Comparison of ENCODE assay signal across 8 cellular contexts in genomic region chr15:63502137-63502801, GRCh38. TPM values are rescaled to one million over a fixed set of nuclear protein-coding genes. Genes with fewer than 3 reads are reported as not detected.
DNase-seq lines count a peak whose midpoint lies in the region; FAIRE-seq and TF ChIP-seq lines count a peak whose summit lies in the region.

No MANE protein-coding gene starts in this region.

- H3K9me3 ChIP-seq in OCI-LY3 (ENCODE audit: insufficient read depth, low read length), result no peaks in the 10 kb centered on the region
- no peaks in the 10 kb centered on the region for H3K9me3 ChIP-seq in H1 (ENCODE audit: insufficient read depth in 2 of 2, low read depth in 1 of 2, low read length in 1 of 2)
- H3K9me3 ChIP-seq in parathyroid adenoma (ENCODE audit: control insufficient read depth, low read length), result no peaks in the 10 kb centered on the region

- no peak for TF ChIP-seq POLR2A in H1 (IDR thresholded peaks at IDR 0.05; ENCODE audit: control extremely low read depth in 1 of 2, low read depth in 2 of 2, low read length in 2 of 2)

- no peak overlapping the region for H2BK15ac ChIP-seq in H1 (ENCODE audit: low read length)

- H3K36me3 ChIP-seq in OCI-LY3 (replicated peaks; ENCODE audit: low read depth, low read length) (peaks cover 3% of the 10 kb centered on the region), H1 (ENCODE audit: control insufficient read depth in 2 of 4, insufficient read depth in 4 of 4, low read length in 3 of 4) (no peaks in the 10 kb centered on the region), parathyroid adenoma (ENCODE audit: control insufficient read depth, insufficient read depth, low read length) (no peaks in the 10 kb centered on the region)

- no peak for TF ChIP-seq EP300 in H1 (IDR thresholded peaks at IDR 0.05; ENCODE audit: borderline replicate concordance in 1 of 2, low read depth in 2 of 2, low read length in 2 of 2)

- H3K79me1 ChIP-seq in H1 (ENCODE audit: low read depth, low read length), result no peaks in the 10 kb centered on the region

- H3K4me2 ChIP-seq in OCI-LY3 (ENCODE audit: low read length), result peak overlapping the region; percentile 94
- peak overlapping the region; percentile 84 to 97 for H3K4me2 ChIP-seq in H1 (ENCODE audit: insufficient read depth in 1 of 2, low read depth in 2 of 2, low read length in 2 of 2)
- H3K4me2 ChIP-seq in parathyroid adenoma (ENCODE audit: low read length), result no peak overlapping the region

- 47% methylated on average over 15 of the region's 15 CpGs; no CpG with 5 or more reads in 1 of the 2 experiments for WGBS in H1 (ENCODE audit: extremely low coverage in 1 of 2, insufficient coverage in 1 of 2, insufficient read length in 1 of 2, insufficient replicate concordance in 2 of 2, low coverage in 1 of 2, low lambda C conversion rate in 2 of 2, missing lambda C conversion rate in 1 of 2), 2 experiments

- H3K79me2 ChIP-seq in OCI-LY3 (ENCODE audit: low read length) (peaks cover 34% of the 10 kb centered on the region), H1 (ENCODE audit: control insufficient read depth in 1 of 2, insufficient read depth in 2 of 2, low read length in 2 of 2) (peaks cover 0 to 15% of the 10 kb centered on the region in 2 experiments; a peak in 2 of 4 replicates), parathyroid adenoma (peaks cover 5% of the 10 kb centered on the region)

- H3K4me1 ChIP-seq in OCI-LY3 (ENCODE audit: low read length) (peaks cover 65% of the 10 kb centered on the region), H1 (replicated peaks in 1 of 4; ENCODE audit: control insufficient read depth in 3 of 4, insufficient read depth in 4 of 4, low read length in 3 of 4) (peaks cover 7 to 16% (median 12%) of the 10 kb centered on the region in 4 experiments), parathyroid adenoma (peaks cover 3% of the 10 kb centered on the region)

- in situ Hi-C loops in GM13977 (cut with MboI; ENCODE audit: low pct_unique_long_range_greater_than_20kb, low sequenced_read_pairs, unreplicated experiment), result no loop called here

- H4K8ac ChIP-seq in H1 (ENCODE audit: extremely low read depth, insufficient read depth, low read length), result no peak overlapping the region

- peak; percentile 96 for DNase-seq in DMS53 (lab: John Stamatoyannopoulos, UW)
- no peak for DNase-seq in H1 (ENCODE audit: low read depth in 1 of 2, low spot score in 2 of 2)
- no peak for DNase-seq in RCC 7860 (ENCODE audit: low spot score)
- DNase-seq in GM13977 (ENCODE audit: low spot score), result no peak
- DNase-seq in NCI-H226, result no peak
- no peak for DNase-seq in stimulated activated CD4-positive, alpha-beta T cell treated with anti-CD3 and anti-CD28 coated beads, Interleukin-15, amount 100 ng/mL, for 24 hours

- H3K14ac ChIP-seq in H1 (ENCODE audit: insufficient read length), result no peak overlapping the region

- POLR2A ChIA-PET in H1 (lab: Charles Lee; ENCODE audit: partially characterized antibody), result interaction anchor here (1.3 kb wide), 1 partner anchor 36 kb away, joined by 3 read pairs; no protein-coding TSS in a partner anchor

- no peak overlapping the region for H2AK5ac ChIP-seq in H1 (ENCODE audit: low read depth, low read length)

- H3K9ac ChIP-seq in OCI-LY3 (ENCODE audit: low read length) (peak overlapping the region; percentile 92), H1 (replicated peaks in 1 of 4; ENCODE audit: extremely low read depth in 1 of 4, low read depth in 3 of 4, low read length in 3 of 4) (no peak overlapping the region; a peak in 1 of 7 replicates), parathyroid adenoma (no peak overlapping the region)

- H3K18ac ChIP-seq in H1 (ENCODE audit: extremely low read depth, low read length), result no peak overlapping the region; the same call in 1 of the 2 replicates

- CTCF ChIA-PET in H1 (lab: Charles Lee; ENCODE audit: partially characterized antibody), result interaction anchor here (0.5 to 3.9 kb wide), 7 partner anchors 13 to 65 kb away, joined by 3 to 20 read pairs (median 5); no protein-coding TSS in a partner anchor

- FAIRE-seq in H1 (lab: Jason Lieb, UNC), result no peak
- no peak for FAIRE-seq in RCC 7860 (lab: Jason Lieb, UNC)

- no peak overlapping the region for H2BK120ac ChIP-seq in H1 (replicated peaks; ENCODE audit: low read depth, low read length)

- no peak overlapping the region for H4K91ac ChIP-seq in H1 (replicated peaks; ENCODE audit: insufficient read length, low read length)

- H3K27ac ChIP-seq in OCI-LY3 (ENCODE audit: low read length), result peak overlapping the region; percentile 89
- H3K27ac ChIP-seq in H1 (ENCODE audit: low read depth, low read length), result no peak overlapping the region
- peak overlapping the region; percentile 92 for H3K27ac ChIP-seq in parathyroid adenoma

- H3K27me3 ChIP-seq in OCI-LY3 (ENCODE audit: low read depth, low read length) (no peaks in the 10 kb centered on the region), H1 (replicated peaks in 1 of 4; ENCODE audit: control insufficient read depth in 3 of 4, extremely low read depth in 1 of 4, insufficient read depth in 3 of 4, low read length in 3 of 4) (peaks cover 26 to 84% (median 67%) of the 10 kb centered on the region in 4 experiments), parathyroid adenoma (ENCODE audit: control insufficient read depth, insufficient read depth, low read length) (no peaks in the 10 kb centered on the region)

- TF ChIP-seq CTCF in OCI-LY3 (IDR thresholded peaks at IDR 0.05; ENCODE audit: low read depth, low read length) (no peak), H1 (IDR thresholded peaks at IDR 0.05; ENCODE audit: control extremely low read depth in 1 of 3, insufficient read depth in 1 of 3, low read depth in 1 of 3, low read length in 3 of 3) (no peak), parathyroid adenoma (IDR thresholded peaks at IDR 0.05) (no peak), GM13977 (IDR thresholded peaks at IDR 0.05; ENCODE audit: extremely low read depth, insufficient read depth, missing control alignments) (no peak)

- peak overlapping the region; percentile 82 for H3K4me3 ChIP-seq in OCI-LY3 (ENCODE audit: low read length)
- H3K4me3 ChIP-seq in H1 (ENCODE audit: extremely low read depth in 1 of 4, insufficient read depth in 2 of 4, low read depth in 3 of 4, low read length in 4 of 4), result peak overlapping the region in 1 of 4 experiments; percentile 70; a peak in 2 of 8 replicates
- no peak overlapping the region for H3K4me3 ChIP-seq in parathyroid adenoma (ENCODE audit: low read depth, low read length)

- H4K20me1 ChIP-seq in OCI-LY3 (ENCODE audit: insufficient read depth, low read length) (peaks cover 17% of the 10 kb centered on the region), H1 (replicated peaks in 1 of 2; ENCODE audit: control insufficient read depth in 1 of 2, insufficient read depth in 2 of 2, low read length in 2 of 2) (peaks cover 2 to 13% of the 10 kb centered on the region in 2 experiments)

- no peak overlapping the region for H3K4ac ChIP-seq in H1 (replicated peaks; ENCODE audit: insufficient read length, low read depth, low read length)

- no peak overlapping the region for H4K5ac ChIP-seq in H1 (ENCODE audit: insufficient read length, low read depth, low read length)

- no peak overlapping the region for H2BK12ac ChIP-seq in H1 (ENCODE audit: low read depth, low read length)

- no peak overlapping the region for H3K56ac ChIP-seq in H1 (replicated peaks; ENCODE audit: insufficient read length, low read depth, low read length)

- TF ChIP-seq RAD21 in H1 (IDR thresholded peaks at IDR 0.05 in 1 of 2, conservative IDR thresholded peaks at IDR 0.05 in 1 of 2; ENCODE audit: low read depth in 2 of 2, low read length in 2 of 2), result no peak

- H2AFZ ChIP-seq in OCI-LY3 (ENCODE audit: low read depth, low read length), result no peak overlapping the region
- H2AFZ ChIP-seq in H1 (ENCODE audit: low read length), result no peak overlapping the region
- H2AFZ ChIP-seq in parathyroid adenoma, result peak overlapping the region; percentile 69

- H2BK20ac ChIP-seq in H1 (ENCODE audit: low read length), result no peak overlapping the region

- H3K23me2 ChIP-seq in H1 (ENCODE audit: low read depth, low read length), result peaks cover 14% of the 10 kb centered on the region

- no peak overlapping the region for H3K23ac ChIP-seq in H1 (ENCODE audit: insufficient read length)

- no peak overlapping the region for H2BK5ac ChIP-seq in H1 (ENCODE audit: low read depth, low read length)

TF ChIP-seq in H1, 55 proteins besides CTCF, POLR2A, EP300 and RAD21:
- TF ChIP-seq RNF2 (IDR thresholded peaks at IDR 0.05; ENCODE audit: borderline replicate concordance, low read depth, low read length, missing control alignments, poor library complexity, severe bottlenecking) (peak; percentile 82), SIRT6 (IDR thresholded peaks at IDR 0.05; ENCODE audit: low read length) (no peak)

RNA-seq across cellular contexts. Expression of gene USP3, which starts 2.1 kb away (rescaled TPM):
- total RNA-seq in H1 (2021; fragmentation: NEBNext Ultra II Directional; extraction: Animal tissue kit (Norgen Biotek cat#: 25700)), result 10.8 and 15.5 TPM in 2 replicates
- polyA plus RNA-seq in H1 (2011; rRNA removed), result 10.0 and 16.2 TPM in 2 replicates
- 6.9 TPM for polyA plus RNA-seq in H1 (2011; cell fraction: cytosol; rRNA removed)
- polyA plus RNA-seq in H1 (2011; cell fraction: nucleus; rRNA removed), result 16.9 TPM
- polyA plus RNA-seq in H1 (2012, experiment 1 of 2), result 17.5 to 23.1 TPM (median 18.6 TPM) in 4 replicates
- polyA plus RNA-seq in H1 (2012, experiment 2 of 2), result 4.9 TPM
- 7.8 TPM for polyA plus RNA-seq in H1 (2013, experiment 1 of 2)
- 6.8 TPM for polyA plus RNA-seq in H1 (2013, experiment 2 of 2)
- 12.4 and 29.6 TPM in 2 replicates for polyA minus RNA-seq in H1 (2011; rRNA and poly(A)+ RNA removed)
- polyA minus RNA-seq in H1 (2011; cell fraction: cytosol; rRNA and poly(A)+ RNA removed), result 15.0 TPM
- 33.1 TPM for polyA minus RNA-seq in H1 (2011; cell fraction: nucleus; rRNA and poly(A)+ RNA removed)
